14 cellular contexts compared by ENCODE assay signal in the genomic region with DNA sequence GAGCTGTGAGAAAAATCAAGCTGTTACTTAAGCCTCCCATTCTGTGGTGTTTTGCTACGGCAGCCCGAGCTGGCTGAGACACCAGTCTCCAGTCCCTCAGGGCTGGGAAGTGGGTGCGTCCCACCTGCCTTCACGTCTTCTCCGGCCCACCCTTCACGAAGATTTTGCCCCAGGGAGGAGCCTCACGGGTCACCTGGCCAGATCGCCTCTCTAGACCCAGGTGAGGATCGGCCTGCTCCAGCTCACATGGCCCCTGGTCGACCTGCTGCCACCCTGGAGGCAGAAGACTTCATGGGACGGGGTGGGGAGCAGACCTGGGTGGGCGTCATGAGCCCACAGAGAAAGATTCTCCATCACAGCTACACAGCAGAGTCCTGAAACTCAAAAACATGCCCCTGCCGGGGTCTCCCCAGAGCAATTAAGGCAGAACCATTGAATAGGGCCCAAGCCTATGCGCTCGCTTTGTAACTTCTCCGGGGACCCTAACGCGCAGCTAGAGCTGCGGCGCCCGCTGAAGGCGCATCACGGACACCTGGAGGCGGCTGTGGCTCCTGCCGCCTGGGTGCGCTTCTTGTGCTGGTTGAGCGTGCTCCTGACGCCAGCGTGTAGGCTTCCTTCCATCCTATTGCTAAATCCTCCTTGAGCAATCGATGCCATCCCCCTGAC.
DNase-seq lines count a peak whose midpoint lies in the region; ATAC-seq and TF ChIP-seq lines count a peak whose summit lies in the region.
"Had no signal": no experiment of that assay in that cellular context is flagged by ENCODE, and none has a peak within 500 bp of the region (broad histone marks: within the 10 kb centered on the region; RNA-seq: fewer than 3 reads in every experiment).

No MANE protein-coding gene starts in this region.

- no peaks in the 10 kb centered on the region for H3K9me3 Mint-ChIP-seq in activated CD4-positive, alpha-beta memory T cell treated with anti-CD3 and anti-CD28 coated beads, Interleukin-2, amount 10 ng/mL, durations not matched to agents 7 days and 5 days
- no peaks in the 10 kb centered on the region for H3K9me3 Mint-ChIP-seq in activated CD4-positive, alpha-beta memory T cell treated with anti-CD3 and anti-CD28 coated beads for 36 hours

- CTCF ChIA-PET in activated CD4-positive, alpha-beta memory T cell treated with anti-CD3 and anti-CD28 coated beads, Interleukin-2, amount 10 ng/mL, durations not matched to agents 7 days and 5 days (lab: Charles Lee), result no interaction called here
- CTCF ChIA-PET in activated CD4-positive, alpha-beta memory T cell treated with anti-CD3 and anti-CD28 coated beads for 36 hours (lab: Charles Lee), result no interaction called here

- no peaks in the 10 kb centered on the region for H3K36me3 Mint-ChIP-seq in activated CD4-positive, alpha-beta memory T cell treated with anti-CD3 and anti-CD28 coated beads, Interleukin-2, amount 10 ng/mL, durations not matched to agents 7 days and 5 days (ENCODE audit: low read depth)
- no peaks in the 10 kb centered on the region for H3K36me3 Mint-ChIP-seq in activated CD4-positive, alpha-beta memory T cell treated with anti-CD3 and anti-CD28 coated beads for 36 hours

- intact Hi-C loops in activated CD4-positive, alpha-beta memory T cell treated with anti-CD3 and anti-CD28 coated beads for 36 hours (cut with micrococcal nuclease), result no loop called here
- intact Hi-C loops in upper lobe of right lung (cut with DNase I), result no loop called here

- H3K4me1 Mint-ChIP-seq in activated CD4-positive, alpha-beta memory T cell treated with anti-CD3 and anti-CD28 coated beads, Interleukin-2, amount 10 ng/mL, durations not matched to agents 7 days and 5 days, result no peaks in the 10 kb centered on the region
- H3K4me1 Mint-ChIP-seq in activated CD4-positive, alpha-beta memory T cell treated with anti-CD3 and anti-CD28 coated beads for 36 hours (ENCODE audit: low read depth), result no peaks in the 10 kb centered on the region

- TF ChIP-seq CTCF in lung (IDR thresholded peaks at IDR 0.05; ENCODE audit: control extremely low read depth, extremely low read depth), result no peak
- no peak for TF ChIP-seq CTCF in upper lobe of right lung (IDR thresholded peaks at IDR 0.05)

- H3K36me3 ChIP-seq in lung (ENCODE audit: control insufficient read depth in 2 of 2, insufficient read depth in 2 of 2, low read length in 2 of 2), result no peaks in the 10 kb centered on the region
- no peaks in the 10 kb centered on the region for H3K36me3 ChIP-seq in upper lobe of right lung
- H3K36me3 ChIP-seq: BLaER1 treated with 17β-estradiol and CSF1 and Interleukin-3, amounts not matched to agents 10 nM and 100 nM; HAP-1 had no signal

- no peak overlapping the region for H3K27ac Mint-ChIP-seq in activated CD4-positive, alpha-beta memory T cell treated with anti-CD3 and anti-CD28 coated beads, Interleukin-2, amount 10 ng/mL, durations not matched to agents 7 days and 5 days
- H3K27ac Mint-ChIP-seq in activated CD4-positive, alpha-beta memory T cell treated with anti-CD3 and anti-CD28 coated beads for 36 hours, result no peak overlapping the region

- 86% methylated on average over 30 of the region's 30 CpGs for WGBS in lung, 2 donors

- H3K27ac ChIP-seq in lung (ENCODE audit: low read depth in 1 of 2, low read length in 1 of 2) (no peak overlapping the region), upper lobe of right lung (no peak overlapping the region)
- H3K27ac ChIP-seq: BLaER1 treated with 17β-estradiol and CSF1 and Interleukin-3, amounts not matched to agents 10 nM and 100 nM had no signal

- peaks cover 2% of the 10 kb centered on the region for H3K27me3 Mint-ChIP-seq in activated CD4-positive, alpha-beta memory T cell treated with anti-CD3 and anti-CD28 coated beads, Interleukin-2, amount 10 ng/mL, durations not matched to agents 7 days and 5 days
- H3K27me3 Mint-ChIP-seq in activated CD4-positive, alpha-beta memory T cell treated with anti-CD3 and anti-CD28 coated beads for 36 hours, result peaks cover 6% of the 10 kb centered on the region

- H3K9me3 ChIP-seq in lung (ENCODE audit: control insufficient read depth in 2 of 2, insufficient read depth in 1 of 2, low read length in 1 of 2) (peaks cover 0 to 3% of the 10 kb centered on the region in 2 donors), upper lobe of right lung (no peaks in the 10 kb centered on the region)
- H3K9me3 ChIP-seq: BLaER1 treated with 17β-estradiol and CSF1 and Interleukin-3, amounts not matched to agents 10 nM and 100 nM; HAP-1 had no signal

- no peak overlapping the region for H3K4me3 ChIP-seq in lung
- H3K4me3 ChIP-seq in upper lobe of right lung, result no peak overlapping the region
- H3K4me3 ChIP-seq: BLaER1 treated with 17β-estradiol and CSF1 and Interleukin-3, amounts not matched to agents 10 nM and 100 nM; HAP-1; K562 had no signal

- H3K4me1 ChIP-seq in lung (ENCODE audit: control insufficient read depth in 2 of 2, insufficient read depth in 2 of 2, low read length in 2 of 2) (no peaks in the 10 kb centered on the region), upper lobe of right lung (no peaks in the 10 kb centered on the region)
- H3K4me1 ChIP-seq: HAP-1 had no signal

- H3K4me3 Mint-ChIP-seq in activated CD4-positive, alpha-beta memory T cell treated with anti-CD3 and anti-CD28 coated beads, Interleukin-2, amount 10 ng/mL, durations not matched to agents 7 days and 5 days, result no peak overlapping the region
- no peak overlapping the region for H3K4me3 Mint-ChIP-seq in activated CD4-positive, alpha-beta memory T cell treated with anti-CD3 and anti-CD28 coated beads for 36 hours

- POLR2A ChIA-PET in activated CD4-positive, alpha-beta memory T cell treated with anti-CD3 and anti-CD28 coated beads, Interleukin-2, amount 10 ng/mL, durations not matched to agents 7 days and 5 days (lab: Charles Lee), result no interaction called here
- POLR2A ChIA-PET in activated CD4-positive, alpha-beta memory T cell treated with anti-CD3 and anti-CD28 coated beads for 36 hours (lab: Charles Lee), result no interaction called here

- DNase-seq in activated CD4-positive, alpha-beta memory T cell treated with anti-CD3 and anti-CD28 coated beads, Interleukin-2, amount 10 ng/mL, durations not matched to agents 7 days and 5 days, result peak; percentile 5
- no peak for DNase-seq in activated CD4-positive, alpha-beta memory T cell treated with anti-CD3 and anti-CD28 coated beads for 36 hours
- peak; percentile 39 for DNase-seq in activated CD8-positive, alpha-beta memory T cell treated with anti-CD3 and anti-CD28 coated beads, Interleukin-2, amount 50 U/mL, for 48 hours
- peak; percentile 24 for DNase-seq in lung (ENCODE audit: low spot score)
- DNase-seq in upper lobe of right lung, result peak; percentile 40
- DNase-seq in retina, result no peak
- no peak for DNase-seq in dedifferentiated amniotic fluid mesenchymal stem cell (ENCODE audit: extremely low spot score)
- DNase-seq: NCI-H1436 treated with DMSO at 0.1 percent for 48 hours, NCI-H2081 treated with DMSO at 0.1 percent for 48 hours, NCI-H524 treated with DMSO at 0.1 percent for 48 hours had no signal

- no peaks in the 10 kb centered on the region for H3K27me3 ChIP-seq in lung (ENCODE audit: control insufficient read depth, insufficient read depth)
- no peaks in the 10 kb centered on the region for H3K27me3 ChIP-seq in upper lobe of right lung
- H3K27me3 ChIP-seq: BLaER1 treated with 17β-estradiol and CSF1 and Interleukin-3, amounts not matched to agents 10 nM and 100 nM had no signal

- ATAC-seq in lung (ENCODE audit: insufficient read depth, low FRiP score) (no peak), upper lobe of right lung (no peak), HG02981 (IDR thresholded peaks at IDR 0.05; ENCODE audit: unreplicated experiment) (no peak)
- ATAC-seq: K562 had no signal

Comparison
In these comparisons a context has a peak if more than half of its experiments do, and no peak if none do; other contexts are left out.
1. DNase-seq: peak in activated CD4-positive, alpha-beta memory T cell treated with anti-CD3 and anti-CD28 coated beads, Interleukin-2, amount 10 ng/mL, durations not matched to agents 7 days and 5 days (single experiment), activated CD8-positive, alpha-beta memory T cell treated with anti-CD3 and anti-CD28 coated beads, Interleukin-2, amount 50 U/mL, for 48 hours (single experiment), lung (single experiment) and upper lobe of right lung (single experiment); none in activated CD4-positive, alpha-beta memory T cell treated with anti-CD3 and anti-CD28 coated beads for 36 hours (single experiment), retina (single experiment) and dedifferentiated amniotic fluid mesenchymal stem cell (single experiment).